ENCODE assay signal across 8 cellular contexts in the genomic region with DNA sequence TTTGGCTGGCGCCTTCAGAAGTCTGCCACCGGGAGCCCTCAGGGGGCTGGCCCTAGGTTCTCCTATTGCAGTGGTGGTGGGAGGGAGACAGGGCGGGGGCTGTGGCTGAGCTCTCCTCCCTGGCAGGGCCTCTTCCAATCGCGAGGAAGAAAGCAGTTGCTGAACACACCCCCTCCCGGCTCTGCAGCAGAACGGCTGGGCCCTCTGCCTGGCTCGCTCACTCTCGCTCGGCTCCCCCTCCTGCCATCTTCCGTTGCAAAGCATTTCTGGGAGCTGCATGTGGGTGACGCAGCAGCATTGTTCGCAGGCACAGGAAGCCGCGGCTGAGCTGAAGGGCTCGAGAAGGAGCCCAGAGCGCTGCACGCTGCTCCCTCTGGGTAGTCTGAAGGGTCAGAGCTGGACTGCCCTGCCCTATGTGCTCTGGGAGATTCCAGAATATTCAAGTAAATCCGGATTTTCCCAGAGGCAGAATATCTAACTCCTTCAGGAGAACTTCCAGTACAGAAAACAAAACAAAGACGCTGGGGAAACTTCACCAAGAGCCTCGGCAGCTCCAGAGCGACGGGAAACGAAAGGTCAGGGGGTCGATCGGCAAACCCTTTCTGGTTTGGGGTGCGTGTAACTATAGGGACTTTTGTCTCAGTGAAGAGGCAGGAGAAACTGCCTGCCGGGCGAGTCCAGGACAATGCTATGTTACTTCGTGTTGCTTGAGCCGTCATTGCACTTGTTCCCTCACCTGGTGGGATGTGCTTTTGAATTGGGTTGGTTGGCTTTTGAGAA. TPM values are rescaled to one million over a fixed set of nuclear protein-coding genes. Genes with fewer than 3 reads are reported as not detected.
DNase-seq lines count a peak whose midpoint lies in the region; ATAC-seq, FAIRE-seq and TF ChIP-seq lines count a peak whose summit lies in the region.

No MANE protein-coding gene starts in this region.

- peak; percentile 88 to 97 (median 96) for TF ChIP-seq POLR2A in body of pancreas (IDR thresholded peaks at IDR 0.05)

- peak; percentile 81 for ATAC-seq in GM18520 (IDR thresholded peaks at IDR 0.05; ENCODE audit: unreplicated experiment)
- ATAC-seq in HG03060 (IDR thresholded peaks at IDR 0.05; ENCODE audit: low read depth, unreplicated experiment): peak; percentile 82
- peak; percentile 97 for ATAC-seq in body of pancreas
- peak; percentile 99 for ATAC-seq in sciatic nerve

- peak overlapping the region; percentile 82 to 97 (median 89) for H3K27ac ChIP-seq in body of pancreas

- H3K36me3 ChIP-seq in body of pancreas (replicated peaks in 1 of 2; ENCODE audit: insufficient read depth in 1 of 2, low read depth in 2 of 2): peaks cover 0 to under 1% of the 10 kb centered on the region in 2 donors

- TF ChIP-seq CTCF in body of pancreas (IDR thresholded peaks at IDR 0.05): peak in 3 of 7 experiments; percentile 12 to 41 (median 33)

- H3K27me3 ChIP-seq in body of pancreas: no peaks in the 10 kb centered on the region

- H3K4me3 ChIP-seq in body of pancreas: peak overlapping the region; percentile 28 to 60

- no peaks in the 10 kb centered on the region for H3K9me3 ChIP-seq in body of pancreas

- intact Hi-C loops in body of pancreas (cut with DNase I) (no loop called here), sciatic nerve (cut with DNase I) (no loop called here)

- peak; percentile 87 for FAIRE-seq in TTC549 (lab: Jason Lieb, UNC)

- 0% methylated on average over 13 to 31 of the region's 31 CpGs for WGBS in body of pancreas, 2 donors

- peak; percentile 73 for DNase-seq in 8988T
- peak; percentile 95 for DNase-seq in NCI-H2107 (lab: John Stamatoyannopoulos, UW)
- peak; percentile 97 to 99 (median 98) for DNase-seq in body of pancreas
- DNase-seq in iPS DF 19.7 (ENCODE audit: low read depth, low spot score): peak; percentile 96
- DNase-seq in sciatic nerve (ENCODE audit: low spot score): peak; percentile 95

- peaks cover 42% of the 10 kb centered on the region for H3K4me1 ChIP-seq in body of pancreas

RNA-seq across cellular contexts. Expression of gene GRK2, which starts 26.3 kb away (rescaled TPM):
- total RNA-seq in body of pancreas (10 to 100 TPM; 27.4 to 36.3 TPM), sciatic nerve (61.7 TPM)

RNA-seq across cellular contexts. Expression of gene ANKRD13D, which starts 49.1 kb away (rescaled TPM):
- total RNA-seq in body of pancreas (10 to 100 TPM; 18.2 to 39.6 TPM), sciatic nerve (69.7 TPM)

Comparison
In these comparisons a context has a peak if more than half of its experiments do, and no peak if none do; other contexts are left out.
1. Peak in every context shown above with its lines: DNase-seq, ATAC-seq, H3K4me3 ChIP-seq and H3K27ac ChIP-seq.